Comparison of ENCODE assay signal across 29 cellular contexts in the genomic region with DNA sequence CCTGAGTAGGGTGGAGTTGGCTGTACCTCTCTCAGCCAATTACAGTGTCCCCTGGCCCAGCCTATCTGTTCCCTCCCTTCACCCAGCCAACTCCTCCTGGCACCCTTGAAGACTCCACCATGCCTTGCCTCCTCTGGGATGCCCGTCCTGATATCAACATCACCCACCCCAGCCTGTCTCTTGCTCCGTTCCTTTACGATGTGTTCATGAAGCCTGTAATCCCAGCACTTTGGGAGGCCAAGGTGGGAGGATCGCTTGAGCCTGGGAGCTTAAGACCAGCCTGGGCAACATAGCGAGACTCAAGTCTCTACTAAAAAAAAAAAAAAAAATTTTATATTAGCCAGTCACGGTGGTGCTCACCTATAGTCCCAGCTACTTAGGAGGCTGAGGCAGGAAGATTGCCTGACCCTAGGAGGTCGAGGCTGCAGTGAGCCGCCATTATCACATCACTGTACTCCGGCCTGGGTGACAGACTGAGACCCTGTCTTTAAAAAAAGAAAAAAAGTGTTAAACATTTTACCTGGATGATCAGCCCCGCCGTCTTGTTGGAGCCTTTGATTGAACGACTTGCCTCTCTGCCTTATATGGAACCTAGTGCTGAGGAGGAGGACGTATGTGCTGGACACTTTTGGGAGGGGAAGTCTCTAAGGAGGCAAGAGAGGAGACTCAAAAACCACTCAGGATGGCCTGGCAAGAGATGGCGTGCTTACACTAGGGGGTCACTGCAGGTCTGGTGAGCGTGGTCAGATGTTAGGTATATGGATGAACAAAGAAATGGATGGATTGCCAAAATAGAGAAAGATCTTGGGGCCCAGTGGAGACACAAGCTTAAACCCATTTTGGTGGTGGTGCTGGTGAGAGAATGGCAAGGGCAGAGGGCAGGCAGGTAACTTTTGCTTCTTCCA.
"Had no signal": no experiment of that assay in that cellular context is flagged by ENCODE, and none has a peak within 500 bp of the region (broad histone marks: within the 10 kb centered on the region; RNA-seq: fewer than 3 reads in every experiment).

No MANE protein-coding gene starts in this region.

- H3K9ac ChIP-seq: neural progenitor cell had no signal

- H3K9me3 ChIP-seq: ascending aorta, esophagus squamous epithelium, heart right ventricle, sigmoid colon, stomach, tibial artery, upper lobe of right lung had no signal

- H3K36me3 ChIP-seq: ascending aorta, brain microvascular endothelial cell, esophagus squamous epithelium, heart right ventricle, neural progenitor cell, sigmoid colon, stomach, tibial artery, upper lobe of right lung had no signal

- H3K27ac ChIP-seq: ascending aorta, brain microvascular endothelial cell, epithelial cell of prostate, heart right ventricle, neural progenitor cell, sigmoid colon, stomach, tibial artery, upper lobe of right lung had no signal

- DNase-seq: activated CD4-positive, alpha-beta memory T cell treated with anti-CD3 and anti-CD28 coated beads, Interleukin-2, amount 10 ng/mL, durations not matched to agents 7 days and 5 days; activated CD4-positive, alpha-beta T cell treated with anti-CD3 and anti-CD28 coated beads for 1 hour; activated CD4-positive, alpha-beta T cell treated with anti-CD3 and anti-CD28 coated beads, Interleukin-2, amount 10 ng/mL, durations not matched to agents 7 days and 5 days; activated gamma-delta T cell; activated naive CD4-positive, alpha-beta T cell treated with anti-CD3 and anti-CD28 coated beads, Interleukin-2, amount 10 ng/mL, durations not matched to agents 7 days and 5 days; activated naive CD8-positive, alpha-beta T cell treated with anti-CD3 and anti-CD28 coated beads, Interleukin-2, amount 10 ng/mL, durations not matched to agents 7 days and 5 days; activated T-cell treated with anti-CD3 and anti-CD28 coated beads, Interleukin-2, amount 50 U/mL, for 48 hours; brain microvascular endothelial cell; caudate nucleus; esophagus squamous epithelium; foreskin melanocyte; heart right ventricle; islet precursor cell; mammary epithelial cell; naive B cell; sigmoid colon; small intestine; stimulated activated CD4-positive, alpha-beta T cell treated with anti-CD3 and anti-CD28 coated beads, Interleukin-1b, Interleukin-23, amount 100 ng/mL, for 48 hours; stimulated activated CD4-positive, alpha-beta T cell treated with anti-CD3 and anti-CD28 coated beads, Interleukin-4, amount 100 ng/mL, for 4 hours; stimulated activated CD8-positive, alpha-beta memory T cell treated with anti-CD3 and anti-CD28 coated beads, Interleukin-4, amount 100 ng/mL, for 48 hours; stomach; T-helper 2 cell had no signal

- H3K27me3 ChIP-seq: brain microvascular endothelial cell, neural progenitor cell, sigmoid colon had no signal

- H3K4me1 ChIP-seq: ascending aorta, neural progenitor cell, stomach, tibial artery, upper lobe of right lung had no signal

- ATAC-seq: SK-N-SH treated with all-trans-retinoic acid at 6 μM for 48 hours; stimulated activated memory B cell treated with anti-CD40 and anti-IgM and Interleukin-4, amounts not matched to agents 10 μg/mL and 1 μg/mL and 100 μg/mL, for 72 hours; upper lobe of right lung had no signal

- H2AFZ ChIP-seq: neural progenitor cell had no signal

- H3K4me2 ChIP-seq: neural progenitor cell had no signal

- H3K4me3 ChIP-seq: ascending aorta, esophagus squamous epithelium, heart right ventricle, neural progenitor cell, sigmoid colon, stomach, tibial artery, upper lobe of right lung had no signal
